ENCODE assay signal across 21 cellular contexts in the genomic region with DNA sequence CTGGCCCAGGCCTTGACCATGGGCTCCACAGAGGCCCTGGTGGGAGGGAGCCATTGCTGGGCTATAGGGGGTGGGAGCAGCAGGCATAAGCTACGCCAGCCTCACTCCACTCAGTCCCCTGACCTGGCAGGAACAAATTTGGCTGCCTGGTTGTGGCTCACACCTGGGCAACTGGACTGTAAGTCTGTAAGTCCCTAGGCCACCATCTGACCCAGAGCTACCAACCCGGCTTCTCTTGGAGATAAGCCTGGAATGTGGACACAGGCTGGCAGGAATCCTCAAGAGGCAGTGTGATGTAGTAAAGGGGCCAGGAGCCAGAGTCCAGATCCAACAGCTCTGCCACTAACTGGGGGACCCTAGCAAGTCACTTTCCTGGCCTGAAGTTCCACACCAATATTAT. TPM values are rescaled to one million over a fixed set of nuclear protein-coding genes. Genes with fewer than 3 reads are reported as not detected.
"Had no signal": no experiment of that assay in that cellular context is flagged by ENCODE, and none has a peak within 500 bp of the region (broad histone marks: within the 10 kb centered on the region; RNA-seq: fewer than 3 reads in every experiment).

No MANE protein-coding gene starts in this region.

- H3K36me3 ChIP-seq: neural progenitor cell, pancreas, thyroid gland had no signal

- H3K9me3 ChIP-seq: body of pancreas, pancreas, thyroid gland had no signal

- H3K27me3 Mint-ChIP-seq: activated naive CD8-positive, alpha-beta T cell; naive B cell; stimulated activated memory B cell treated with anti-CD40 and anti-IgM and Interleukin-4, amounts not matched to agents 10 μg/mL and 1 μg/mL and 100 μg/mL, for 72 hours had no signal

- H3K9me3 Mint-ChIP-seq: activated CD4-positive, alpha-beta memory T cell treated with anti-CD3 and anti-CD28 coated beads, Interleukin-2, amount 10 ng/mL, durations not matched to agents 7 days and 5 days; immature natural killer cell; naive B cell; neural progenitor cell; stimulated activated memory B cell treated with anti-CD40 and anti-IgM and Interleukin-4, amounts not matched to agents 10 μg/mL and 1 μg/mL and 100 μg/mL, for 72 hours; WTC11 had no signal

- H3K4me3 ChIP-seq: body of pancreas, neural progenitor cell, pancreas, thyroid gland had no signal

- H3K4me2 ChIP-seq: neural progenitor cell had no signal

- ATAC-seq: body of pancreas; foreskin keratinocyte; stimulated activated memory B cell treated with anti-CD40 and anti-IgM and Interleukin-4, amounts not matched to agents 10 μg/mL and 1 μg/mL and 100 μg/mL, for 72 hours; WTC11 had no signal

- DNase-seq: activated CD4-positive, alpha-beta memory T cell treated with anti-CD3 and anti-CD28 coated beads, Interleukin-2, amount 10 ng/mL, durations not matched to agents 7 days and 5 days; activated CD4-positive, alpha-beta T cell treated with anti-CD3 and anti-CD28 coated beads for 4 hours; activated CD8-positive, alpha-beta memory T cell treated with anti-CD3 and anti-CD28 coated beads, Interleukin-2, amount 50 U/mL, for 4 hours; activated gamma-delta T cell treated with Interleukin-2 at 50 U/mL for 16 hours; activated T-cell treated with anti-CD3 and anti-CD28 coated beads, Interleukin-2, amount 50 U/mL, for 48 hours; amniotic stem cell; central memory CD4-positive, alpha-beta T cell; cortex of kidney; effector CD8-positive, alpha-beta T cell; foreskin keratinocyte; glutamatergic neuron; immature natural killer cell; naive B cell; pancreas had no signal

- H3K4me3 Mint-ChIP-seq: activated CD4-positive, alpha-beta memory T cell treated with anti-CD3 and anti-CD28 coated beads, Interleukin-2, amount 10 ng/mL, durations not matched to agents 7 days and 5 days; activated naive CD8-positive, alpha-beta T cell; immature natural killer cell; naive B cell; neural progenitor cell; stimulated activated memory B cell treated with anti-CD40 and anti-IgM and Interleukin-4, amounts not matched to agents 10 μg/mL and 1 μg/mL and 100 μg/mL, for 72 hours; WTC11 had no signal

- H3K27ac Mint-ChIP-seq: activated CD4-positive, alpha-beta memory T cell treated with anti-CD3 and anti-CD28 coated beads, Interleukin-2, amount 10 ng/mL, durations not matched to agents 7 days and 5 days; activated naive CD8-positive, alpha-beta T cell; immature natural killer cell; neural progenitor cell; WTC11 had no signal

- H2AFZ ChIP-seq: neural progenitor cell had no signal

- H3K4me1 ChIP-seq: body of pancreas, foreskin keratinocyte, neural progenitor cell, pancreas, thyroid gland had no signal

- H3K27me3 ChIP-seq: body of pancreas, foreskin keratinocyte, neural progenitor cell, pancreas, thyroid gland had no signal

- H3K36me3 Mint-ChIP-seq: immature natural killer cell, neural progenitor cell, WTC11 had no signal

- H3K27ac ChIP-seq: body of pancreas, foreskin keratinocyte, neural progenitor cell, pancreas, thyroid gland had no signal

RNA-seq across cellular contexts. Expression of a gene that starts 11.4 kb away (rescaled TPM):
- total RNA-seq: lung microvascular endothelial cell had no signal
